In genomic region chr18:44731160-44731865, GRCh38 we compare ENCODE assay signal across 9 cellular contexts. TPM values are rescaled to one million over a fixed set of nuclear protein-coding genes. Genes with fewer than 3 reads are reported as not detected.
A peak's percentile ranks its signal among the peaks of the same experiment; 100 is the strongest.
DNase-seq lines count a peak whose midpoint lies in the region; ATAC-seq and TF ChIP-seq lines count a peak whose summit lies in the region.
"Had no signal": no experiment of that assay in that cellular context is flagged by ENCODE, and none has a peak within 500 bp of the region (broad histone marks: within the 10 kb centered on the region; RNA-seq: fewer than 3 reads in every experiment).

No MANE protein-coding gene starts in this region.

- POLR2A ChIA-PET in SK-N-SH (lab: Yijun Ruan, JAX), result no interaction called here

- DNase-seq in SK-N-SH (no peak), NOMO-1 (lab: John Stamatoyannopoulos, UW; ENCODE audit: unreplicated experiment in 2 of 2) (peak; percentile 27 to 63), epithelial cell of prostate (ENCODE audit: low read depth, low spot score) (no peak), HPDE6-E6E7 (ENCODE audit: extremely low spot score) (no peak)
- DNase-seq in central memory CD4-positive, alpha-beta T cell, result no peak
- DNase-seq: amygdala had no signal

- CTCF ChIA-PET in SK-N-SH (lab: Yijun Ruan, JAX), result no interaction called here

- H3K27ac ChIP-seq in SK-N-SH (ENCODE audit: low read depth in 2 of 2, low read length in 1 of 2) (peak overlapping the region in 1 of 2 experiments; percentile 84; a peak in 2 of 4 replicates), epithelial cell of prostate (peak overlapping the region; percentile 96), thymus (ENCODE audit: low read depth) (peak overlapping the region; percentile 80)

- no peaks in the 10 kb centered on the region for H4K20me1 ChIP-seq in SK-N-SH (ENCODE audit: insufficient read depth)

- no peaks in the 10 kb centered on the region for H3K9me2 ChIP-seq in SK-N-SH

- H3K4me3 ChIP-seq in SK-N-SH (ENCODE audit: low read depth in 2 of 2, low read length in 1 of 2), result no peak overlapping the region
- H3K4me3 ChIP-seq in thymus (ENCODE audit: low read length), result no peak overlapping the region

- H3F3A ChIP-seq in SK-N-SH (replicated peaks; ENCODE audit: insufficient read depth), result peaks cover 25% of the 10 kb centered on the region

- no peak for TF ChIP-seq EP300 in SK-N-SH (IDR thresholded peaks at IDR 0.05; ENCODE audit: borderline replicate concordance in 1 of 2, low read depth in 1 of 2, low read length in 1 of 2)

- H3K4me1 ChIP-seq in SK-N-SH (ENCODE audit: control insufficient read depth in 1 of 2, insufficient read depth in 2 of 2, low read depth in 1 of 2, low read length in 1 of 2) (peaks cover 33 to 46% of the 10 kb centered on the region in 2 experiments), thymus (ENCODE audit: control insufficient read depth, insufficient read depth, low read length) (no peaks in the 10 kb centered on the region)

- peaks cover 17% of the 10 kb centered on the region; the same call in 1 of the 2 replicates for H3K79me2 ChIP-seq in SK-N-SH (ENCODE audit: insufficient read depth)

- 0 out of 2 replicates have a peak overlapping the region, but pooled peaks have one; percentile 65 for H3K4me2 ChIP-seq in SK-N-SH

- H3K36me3 ChIP-seq in SK-N-SH (replicated peaks in 1 of 2; ENCODE audit: control insufficient read depth in 1 of 2, insufficient read depth in 2 of 2, low read length in 1 of 2), result no peaks in the 10 kb centered on the region
- H3K36me3 ChIP-seq in thymus (ENCODE audit: control insufficient read depth, insufficient read depth), result no peaks in the 10 kb centered on the region

- H3K9ac ChIP-seq in SK-N-SH, result no peak overlapping the region

- no peaks in the 10 kb centered on the region for H3K9me3 ChIP-seq in SK-N-SH
- H3K9me3 ChIP-seq in thymus (ENCODE audit: control insufficient read depth), result no peaks in the 10 kb centered on the region

- TF ChIP-seq CTCF in SK-N-SH (IDR thresholded peaks at IDR 0.05), result no peak

- no peak for ATAC-seq in SK-N-SH treated with all-trans-retinoic acid at 6 μM for 48 hours
- ATAC-seq in GM21737 (IDR thresholded peaks at IDR 0.05; ENCODE audit: unreplicated experiment), result no peak

- TF ChIP-seq RAD21 in SK-N-SH (IDR thresholded peaks at IDR 0.05; ENCODE audit: low read length), result no peak

- H3K27me3 ChIP-seq in SK-N-SH (ENCODE audit: insufficient read depth), result no peaks in the 10 kb centered on the region
- no peaks in the 10 kb centered on the region for H3K27me3 ChIP-seq in thymus (ENCODE audit: control insufficient read depth, insufficient read depth)

- no peak overlapping the region for H2AFZ ChIP-seq in SK-N-SH (ENCODE audit: low read depth)

- 88% methylated on average over 11 of the region's 11 CpGs for WGBS in SK-N-SH (ENCODE audit: low lambda C conversion rate)
- WGBS in thymus, result 79% methylated on average over 11 of the region's 11 CpGs

TF ChIP-seq in SK-N-SH, 30 proteins besides CTCF, POLR2A, EP300 and RAD21:
- TF ChIP-seq MAX (IDR thresholded peaks at IDR 0.05; ENCODE audit: low read depth) (no peak), RCOR1 (IDR thresholded peaks at IDR 0.05; ENCODE audit: low read length) (no peak)

TF ChIP-seq in SK-N-SH treated with all-trans-retinoic acid at 6 μM for 48 hours, 23 proteins besides CTCF, POLR2A, EP300 and RAD21:
- no peak for TF ChIP-seq PATZ1 (CRISPR knock-in tag; IDR thresholded peaks at IDR 0.05; ENCODE audit: borderline replicate concordance)
- no peak for TF ChIP-seq BACH2 (CRISPR knock-in tag; IDR thresholded peaks at IDR 0.05; ENCODE audit: borderline replicate concordance)
- no peak for TF ChIP-seq GLIS3 (CRISPR knock-in tag; IDR thresholded peaks at IDR 0.05)
- TF ChIP-seq ZFP3 (CRISPR knock-in tag; IDR thresholded peaks at IDR 0.05), result no peak
- TF ChIP-seq TCF4 (CRISPR knock-in tag; IDR thresholded peaks at IDR 0.05; ENCODE audit: borderline replicate concordance), result no peak
- TF ChIP-seq CREB5 (CRISPR knock-in tag; IDR thresholded peaks at IDR 0.05; ENCODE audit: low read depth), result no peak
- no peak for TF ChIP-seq ESRRG (CRISPR knock-in tag; IDR thresholded peaks at IDR 0.05)
- no peak for TF ChIP-seq CSDC2 (CRISPR knock-in tag; IDR thresholded peaks at IDR 0.05)
- TF ChIP-seq ZNF8 (CRISPR knock-in tag; IDR thresholded peaks at IDR 0.05), result no peak
- TF ChIP-seq ZFP30 (CRISPR knock-in tag; IDR thresholded peaks at IDR 0.05), result no peak
- no peak for TF ChIP-seq TSHZ2 (CRISPR knock-in tag; IDR thresholded peaks at IDR 0.05)
- TF ChIP-seq ISL1 (CRISPR knock-in tag; IDR thresholded peaks at IDR 0.05), result no peak
- TF ChIP-seq ZNF70 (CRISPR knock-in tag; IDR thresholded peaks at IDR 0.05), result no peak
- TF ChIP-seq TOX (CRISPR knock-in tag; IDR thresholded peaks at IDR 0.05; ENCODE audit: borderline replicate concordance), result no peak
- no peak for TF ChIP-seq ZNF565 (CRISPR knock-in tag; conservative IDR thresholded peaks at IDR 0.05; ENCODE audit: low read depth)
- TF ChIP-seq PPARA (CRISPR knock-in tag; IDR thresholded peaks at IDR 0.05; ENCODE audit: borderline replicate concordance), result no peak
- no peak for TF ChIP-seq POU6F1 (CRISPR knock-in tag; IDR thresholded peaks at IDR 0.05; ENCODE audit: borderline replicate concordance, low read depth)

RNA-seq across cellular contexts. Expression of gene SETBP1, which starts 50.6 kb away (rescaled TPM):
- polyA plus RNA-seq in SK-N-SH (2012; rRNA removed) (3.0 and 3.1 TPM in 2 replicates), thymus (3.3 TPM)
- 2.8 and 3.0 TPM in 2 replicates for polyA plus RNA-seq in SK-N-SH (2012; cell fraction: cytosol; rRNA removed)
- polyA plus RNA-seq in SK-N-SH (2012; cell fraction: nucleus; rRNA removed), result 2.8 and 4.3 TPM in 2 replicates

Comparison
In these comparisons a context has a peak if more than half of its experiments do, and no peak if none do; other contexts are left out.
1. DNase-seq: peak in NOMO-1 (2 of 2); none in SK-N-SH (single experiment), epithelial cell of prostate (single experiment), HPDE6-E6E7 (single experiment) and central memory CD4-positive, alpha-beta T cell (single experiment).